In the genomic region with DNA sequence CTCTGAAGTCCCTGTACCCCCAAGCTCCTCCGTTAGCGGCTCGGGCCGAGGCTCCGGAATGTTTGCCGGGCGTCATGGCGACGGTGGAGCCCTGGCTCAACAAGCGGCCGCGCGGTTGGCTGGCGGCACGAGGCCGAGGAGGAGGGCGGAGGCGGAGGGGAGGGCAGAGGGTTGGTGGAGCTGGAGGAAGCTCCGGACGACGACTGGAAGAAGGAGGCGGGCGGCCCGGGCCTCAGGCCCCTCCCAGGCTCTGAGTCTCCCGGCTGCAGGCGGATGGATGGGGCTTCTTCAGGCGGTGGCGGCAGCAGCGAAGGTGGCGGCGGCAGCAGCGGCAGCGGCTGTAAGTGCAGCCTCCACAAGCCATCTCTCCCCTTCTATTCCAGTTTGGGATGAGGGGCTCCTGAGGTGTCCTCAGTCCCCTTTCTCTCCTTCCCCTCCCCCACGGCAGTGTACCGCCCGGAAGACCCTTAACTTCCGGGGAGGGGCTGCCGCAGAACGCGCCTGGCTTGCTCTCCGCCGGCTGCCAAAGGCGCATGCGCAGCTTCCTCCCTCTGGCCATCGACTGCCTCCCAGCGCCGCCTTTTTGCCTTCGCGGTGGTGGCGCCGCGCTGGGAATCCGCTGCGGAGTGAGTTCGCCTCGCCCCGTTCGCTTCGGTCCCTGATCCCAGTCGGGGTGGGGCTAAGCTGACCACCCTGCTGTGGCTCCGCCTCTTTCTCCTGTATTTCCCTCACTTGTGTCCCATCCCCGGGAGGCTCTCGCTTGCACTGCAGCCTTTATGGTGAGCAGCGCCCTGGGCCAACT, we compare ENCODE assay signal across 8 cellular contexts. TPM values are rescaled to one million over a fixed set of nuclear protein-coding genes. Genes with fewer than 3 reads are reported as not detected.
DNase-seq lines count a peak whose midpoint lies in the region; ATAC-seq and TF ChIP-seq lines count a peak whose summit lies in the region.

A gene with protein sequence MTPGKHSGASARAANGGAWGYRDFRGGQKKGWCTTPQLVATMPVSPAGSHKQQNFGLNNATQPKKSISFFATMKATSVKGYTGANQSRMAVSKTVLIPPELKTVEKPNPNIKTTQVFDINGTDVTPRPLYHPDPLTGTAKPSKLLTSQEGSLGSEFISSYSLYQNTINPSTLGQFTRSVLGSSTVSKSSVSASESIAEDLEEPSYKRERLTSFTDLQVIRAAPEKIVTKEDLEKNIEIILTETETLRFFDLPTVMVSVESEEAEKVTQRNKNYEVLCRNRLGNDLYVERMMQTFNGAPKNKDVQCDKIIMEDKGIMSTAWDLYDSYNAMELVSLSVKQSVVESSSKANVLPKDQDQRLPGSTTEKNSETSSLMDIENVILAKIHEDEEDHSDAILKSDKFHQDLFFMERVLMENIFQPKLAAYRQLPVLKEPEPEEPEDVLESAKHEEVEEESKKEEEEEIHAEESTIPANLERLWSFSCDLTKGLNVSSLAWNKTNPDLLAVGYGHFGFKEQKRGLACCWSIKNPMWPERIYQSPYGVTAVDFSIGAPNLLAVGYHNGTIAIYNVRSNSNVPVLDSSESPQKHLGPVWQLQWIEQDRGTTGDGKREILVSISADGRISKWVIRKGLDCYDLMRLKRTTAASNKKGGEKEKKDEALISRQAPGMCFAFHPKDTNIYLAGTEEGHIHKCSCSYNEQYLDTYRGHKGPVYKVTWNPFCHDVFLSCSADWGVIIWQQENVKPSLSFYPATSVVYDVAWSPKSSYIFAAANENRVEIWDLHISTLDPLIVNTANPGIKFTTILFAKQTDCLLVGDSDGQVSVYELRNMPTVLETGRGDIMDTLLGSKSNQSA (minus strand): TSS at position 101 of the 802 bp plus-strand sequence. CDS start 25 bp downstream, at position 76.
A gene (plus strand): TSS at position 235 of the 802 bp plus-strand sequence. CDS start 39 bp downstream, at position 274.

- DNase-seq in DMS153 (lab: John Stamatoyannopoulos, UW) (peak; percentile 98), IMR-90 (peak; percentile 98), OCI-LY7 (ENCODE audit: low spot score) (peak; percentile 97), activated T-cell treated with anti-CD3 and anti-CD28 coated beads for 4 hours (peak; percentile 91), epidermal melanocyte (ENCODE audit: insufficient read length, low spot score) (peak; percentile 92), middle frontal gyrus (ENCODE audit: extremely low spot score, low spot score) (peak; percentile 95)
- DNase-seq in stimulated activated CD8-positive, alpha-beta memory T cell treated with anti-CD3 and anti-CD28 coated beads, Interleukin-2, amount 100 ng/mL, for 1 hour (ENCODE audit: low read depth in 2 of 2), result peak; percentile 93 to 95

- H2BK20ac ChIP-seq in IMR-90 (ENCODE audit: low read depth, low read length), result peak within 1 kb of the TSS; percentile 54; the same call in 1 of the 2 replicates

- H3K9me3 ChIP-seq in IMR-90 (ENCODE audit: control insufficient read depth, insufficient read depth, low read length) (no peaks in the 10 kb centered on the region), OCI-LY7 (ENCODE audit: low read length) (peaks cover 14% of the 10 kb centered on the region)

- peak within 1 kb of the TSS; percentile 64 for H3K4me3 ChIP-seq in IMR-90 (ENCODE audit: insufficient read depth, low read depth, low read length)
- peak within 1 kb of the TSS; percentile 96 for H3K4me3 ChIP-seq in OCI-LY7 (ENCODE audit: low read depth, low read length, poor library complexity, severe bottlenecking)

- in situ Hi-C loops in IMR-90 (cut with MboI; ENCODE audit: low sequenced_read_pairs), result loop anchor here (25.0 kb wide), 2 partner anchors 388 to 1113 kb away; a partner anchor contains a TSS

- peak within 1 kb of the TSS; percentile 53 for H3K18ac ChIP-seq in IMR-90 (ENCODE audit: low read depth, low read length)

- H2BK120ac ChIP-seq in IMR-90 (ENCODE audit: low read depth, low read length), result peak within 1 kb of the TSS; percentile 70

- no peaks in the 10 kb centered on the region for H3K9me1 ChIP-seq in IMR-90 (ENCODE audit: insufficient read depth, low read length)

- WGBS in IMR-90 (ENCODE audit: extremely low coverage in 2 of 2, insufficient read length in 1 of 2), 2 experiments, result 0% methylated on average over 15 of the region's 64 CpGs; no CpG with 5 or more reads in 1 of the 2 experiments

- no peaks in the 10 kb centered on the region for H3K36me3 ChIP-seq in IMR-90 (ENCODE audit: control insufficient read depth, insufficient read depth, low read length)
- H3K36me3 ChIP-seq in OCI-LY7 (ENCODE audit: insufficient read depth, low read length), result peaks cover 60% of the 10 kb centered on the region

- peaks cover 74% of the 10 kb centered on the region for H3K79me2 ChIP-seq in OCI-LY7 (ENCODE audit: insufficient read depth, low read depth, low read length)

- peak within 1 kb of the TSS; percentile 100 for H2AFZ ChIP-seq in IMR-90 (replicated peaks; ENCODE audit: low read length, poor library complexity)
- H2AFZ ChIP-seq in OCI-LY7 (ENCODE audit: low read length), result peak within 1 kb of the TSS; percentile 81

- peak within 1 kb of the TSS; percentile 94 for H4K91ac ChIP-seq in IMR-90 (ENCODE audit: insufficient read depth, low read depth, low read length)

- H3K14ac ChIP-seq in IMR-90 (replicated peaks; ENCODE audit: low read depth, low read length), result peak within 1 kb of the TSS; percentile 96

- H3K9ac ChIP-seq in IMR-90 (ENCODE audit: low read depth, low read length), result peak within 1 kb of the TSS; percentile 85

- peak within 1 kb of the TSS; percentile 89 for H3K56ac ChIP-seq in IMR-90 (ENCODE audit: extremely low read depth, insufficient read depth, low read length)

- peak within 1 kb of the TSS; percentile 92 for H2AK9ac ChIP-seq in IMR-90 (replicated peaks; ENCODE audit: low read depth, low read length, poor library complexity)

- peak within 1 kb of the TSS; percentile 99 for H3K23ac ChIP-seq in IMR-90 (ENCODE audit: low read depth, low read length)

- BruUV-seq in IMR-90 (replicated peaks; lab: Mats Ljungman, UMichigan) (TSS peak; percentile 40), OCI-LY7 (replicated peaks; lab: Mats Ljungman, UMichigan) (no TSS peak)

- no peak for TF ChIP-seq RAD21 in IMR-90 (IDR thresholded peaks at IDR 0.05; ENCODE audit: low read length)

- TF ChIP-seq CTCF in IMR-90 (conservative IDR thresholded peaks at IDR 0.05; ENCODE audit: low read depth, low read length) (peak; percentile 5; the same call in 1 of the 2 replicates), OCI-LY7 (conservative IDR thresholded peaks at IDR 0.05; ENCODE audit: low read length) (0 out of 2 replicates have a peak, but pooled peaks have one; percentile 34)

- TF ChIP-seq POLR2A in IMR-90 (IDR thresholded peaks at IDR 0.05; ENCODE audit: low read depth, low read length), result peak; percentile 63

- ATAC-seq in GM21529 (IDR thresholded peaks at IDR 0.05; ENCODE audit: unreplicated experiment), result peak; percentile 92
- ATAC-seq in IMR-90 (ENCODE audit: low read depth), result peak; percentile 96

- no peaks in the 10 kb centered on the region for H3K27me3 ChIP-seq in IMR-90 (ENCODE audit: control insufficient read depth, insufficient read depth, low read length)

- dilution Hi-C loops in IMR-90 (cut with HindIII; ENCODE audit: low sequenced_read_pairs, unreplicated experiment), result no loop called here

- intact Hi-C loops in IMR-90 (cut with micrococcal nuclease), result loop anchor here (5.0 kb wide), 1 partner anchor 158 kb away; no protein-coding TSS in a partner anchor
- intact Hi-C loops in OCI-LY7 (cut with micrococcal nuclease; ENCODE audit: unreplicated experiment), result loop anchor here (1.0 to 10.0 kb wide), 2 partner anchors 156 to 760 kb away; a partner anchor contains a TSS

- H3K79me1 ChIP-seq in IMR-90 (ENCODE audit: low read depth in 1 of 2, low read length in 2 of 2), result peaks cover 13 to 34% of the 10 kb centered on the region in 2 experiments

- peak within 1 kb of the TSS; percentile 35; the same call in 1 of the 3 replicates for H2BK15ac ChIP-seq in IMR-90 (ENCODE audit: low read depth, low read length)

- H4K20me1 ChIP-seq in IMR-90 (ENCODE audit: insufficient read depth, low read length) (peaks cover 4% of the 10 kb centered on the region), OCI-LY7 (ENCODE audit: insufficient read depth, low read length) (no peaks in the 10 kb centered on the region; the same call in 1 of the 2 replicates)

- H3K27ac ChIP-seq in IMR-90 (ENCODE audit: insufficient read depth, low read length) (peak within 1 kb of the TSS; percentile 92), OCI-LY7 (ENCODE audit: low read depth, low read length, poor library complexity, severe bottlenecking) (peak within 1 kb of the TSS; percentile 70)

- H4K8ac ChIP-seq in IMR-90 (ENCODE audit: low read depth in 2 of 2, low read length in 2 of 2), result peak within 1 kb of the TSS; percentile 25 to 100; a peak in 3 of 4 replicates

- peak within 1 kb of the TSS; percentile 96 for H3K4me2 ChIP-seq in IMR-90 (ENCODE audit: low read depth, low read length)
- peak within 1 kb of the TSS; percentile 81 for H3K4me2 ChIP-seq in OCI-LY7 (ENCODE audit: low read length)

- peak within 1 kb of the TSS; percentile 65 for H4K5ac ChIP-seq in IMR-90 (ENCODE audit: low read depth, low read length)

- CTCF ChIA-PET in IMR-90 (lab: Yijun Ruan, JAX) (interaction anchor here (0.8 to 2.2 kb wide), 6 partner anchors 10 to 224 kb away, joined by 3 to 8 read pairs (median 3); no protein-coding TSS in a partner anchor), OCI-LY7 (lab: Charles Lee; ENCODE audit: unreplicated experiment) (interaction anchor here (0.6 to 1.0 kb wide), 2 partner anchors 36 to 404 kb away, joined by 3 read pairs; no protein-coding TSS in a partner anchor)

- H2BK5ac ChIP-seq in IMR-90 (ENCODE audit: low read depth, low read length, poor library complexity, severe bottlenecking), result peak within 1 kb of the TSS; percentile 95

- POLR2A ChIA-PET in IMR-90 (lab: Charles Lee; ENCODE audit: unreplicated experiment) (interaction anchor here (0.6 to 1.1 kb wide), 5 partner anchors 18 to 171 kb away, joined by 3 to 8 read pairs (median 3); no protein-coding TSS in a partner anchor), OCI-LY7 (lab: Charles Lee) (interaction anchor here (0.6 to 2.1 kb wide), 19 partner anchors 9 to 798 kb away, joined by 3 to 9 read pairs (median 4); a partner anchor contains a TSS)

- H2AK5ac ChIP-seq in IMR-90 (ENCODE audit: low read depth, low read length), result peak within 1 kb of the TSS; percentile 63

- no peaks in the 10 kb centered on the region for H3K9me2 ChIP-seq in OCI-LY7 (ENCODE audit: insufficient read depth, low read length)

- H3K4me1 ChIP-seq in IMR-90 (ENCODE audit: control insufficient read depth, insufficient read depth, low read length), result no peaks in the 10 kb centered on the region
- peaks cover 45% of the 10 kb centered on the region for H3K4me1 ChIP-seq in OCI-LY7 (ENCODE audit: insufficient read depth, low read length, poor library complexity, severe bottlenecking)

- peak within 1 kb of the TSS; percentile 96 for H3K4ac ChIP-seq in IMR-90 (ENCODE audit: low read depth, low read length)

RNA-seq across cellular contexts. Expression of the first gene that starts in this region (rescaled TPM):
- total RNA-seq in IMR-90 (2012; rRNA removed) (1.6 and 1.7 TPM in 2 replicates), OCI-LY7 (2022) (10.2 and 12.0 TPM in 2 replicates)
- polyA plus RNA-seq in IMR-90 (2012; rRNA removed), result 0.63 and 0.72 TPM in 2 replicates
- 0.24 and 0.44 TPM in 2 replicates for polyA plus RNA-seq in IMR-90 (2012; cell fraction: cytosol; rRNA removed)
- 0.11 and 0.68 TPM in 2 replicates for polyA plus RNA-seq in IMR-90 (2012; cell fraction: nucleus; rRNA removed; ENCODE audit: low replicate concordance)
- 1.9 and 6.1 TPM in 2 replicates for total RNA-seq in OCI-LY7 (2014; rRNA removed; shearing (Covaris generic))

RNA-seq across cellular contexts. Expression of the second gene that starts in this region (rescaled TPM):
- total RNA-seq in IMR-90 (2012; rRNA removed), result 11.5 and 32.2 TPM in 2 replicates
- polyA plus RNA-seq in IMR-90 (2012; rRNA removed), result 4.6 and 5.0 TPM in 2 replicates
- polyA plus RNA-seq in IMR-90 (2012; cell fraction: cytosol; rRNA removed), result 0.71 and 0.90 TPM in 2 replicates
- polyA plus RNA-seq in IMR-90 (2012; cell fraction: nucleus; rRNA removed; ENCODE audit: low replicate concordance), result 0.57 and 4.7 TPM in 2 replicates
- 24.4 and 38.0 TPM in 2 replicates for total RNA-seq in OCI-LY7 (2014; rRNA removed; shearing (Covaris generic))
- 43.8 and 45.9 TPM in 2 replicates for total RNA-seq in OCI-LY7 (2022)

Comparison
In these comparisons a context has a peak if more than half of its experiments do, and no peak if none do; other contexts are left out.
1. Peak in every context shown above with its lines: DNase-seq, ATAC-seq, H3K4me3 ChIP-seq and H3K27ac ChIP-seq.